18 cellular contexts compared by ENCODE assay signal in the genomic region with DNA sequence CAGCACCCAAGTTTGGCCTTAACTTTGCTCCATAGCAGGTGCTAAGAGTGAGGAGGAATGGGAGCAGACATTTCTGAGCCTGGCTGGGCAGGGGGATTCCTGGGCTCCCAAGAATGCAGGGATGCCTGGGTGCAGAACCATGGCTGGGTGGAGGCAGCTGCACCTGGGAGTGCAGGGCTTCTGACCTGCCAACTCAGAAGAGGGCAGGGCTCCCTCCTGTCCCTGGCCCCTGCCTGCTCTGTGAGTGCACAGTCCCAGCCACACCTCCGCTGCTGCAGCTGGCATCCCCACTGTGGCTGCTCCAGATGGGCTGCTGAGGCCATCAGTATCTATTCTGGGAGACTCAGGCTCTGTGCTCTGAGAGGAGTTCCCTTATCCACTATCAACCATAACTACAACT.
"Had no signal": no experiment of that assay in that cellular context is flagged by ENCODE, and none has a peak within 500 bp of the region (broad histone marks: within the 10 kb centered on the region; RNA-seq: fewer than 3 reads in every experiment).

No MANE protein-coding gene starts in this region.

- ATAC-seq: Panc1, PC-3, Right ventricle myocardium inferior had no signal

- H3K4me1 ChIP-seq: SJCRH30 had no signal

- H3K27me3 ChIP-seq: SJCRH30 had no signal

- H3K27ac ChIP-seq: SJCRH30, SK-N-MC had no signal

- H3K4me3 ChIP-seq: SJCRH30, SK-N-MC had no signal

- H3K36me3 ChIP-seq: SJCRH30 had no signal

- H3K9me3 ChIP-seq: SJCRH30 had no signal

- DNase-seq: KBM-7, NCI-H1092, NCI-H1105 treated with DMSO at 0.1 percent for 48 hours, NCI-H1417 treated with DMSO at 0.1 percent for 48 hours, NCI-H146, NCI-H1694 treated with DMSO at 0.1 percent for 48 hours, NCI-H1930, NCI-H2081, NCI-H2107, NCI-H2227 treated with DMSO at 0.1 percent for 48 hours, NCI-H526 treated with DMSO at 0.1 percent for 48 hours, NCI-H774, PC-3, SHP77 treated with DMSO at 0.1 percent for 48 hours, SJCRH30 had no signal
